20 cellular contexts compared by ENCODE assay signal in the genomic region with DNA sequence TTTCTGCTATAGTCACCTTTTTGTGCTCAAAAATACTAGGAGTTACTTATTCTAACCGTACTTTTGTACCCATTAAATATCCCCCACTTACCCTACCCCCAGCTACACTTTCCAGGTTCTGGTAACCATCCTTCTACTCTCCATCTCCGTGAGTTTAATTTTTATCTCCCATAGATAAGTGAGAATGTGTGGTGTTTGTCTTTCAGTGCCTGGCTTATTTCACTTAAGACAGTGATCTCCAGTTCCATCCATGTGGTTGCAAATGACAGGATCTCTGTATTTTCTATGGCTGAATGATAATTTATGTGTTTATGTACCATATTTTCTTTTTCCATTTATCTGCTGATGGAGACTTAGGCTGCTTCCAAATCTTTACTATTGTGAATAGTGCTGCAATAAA.
"Had no signal": no experiment of that assay in that cellular context is flagged by ENCODE, and none has a peak within 500 bp of the region (broad histone marks: within the 10 kb centered on the region; RNA-seq: fewer than 3 reads in every experiment).

No MANE protein-coding gene starts in this region.

- H3K27me3 ChIP-seq: MG63 had no signal

- H3K36me3 ChIP-seq: MG63 had no signal

- H3K4me3 ChIP-seq: MG63 had no signal

- DNase-seq: IMR-90, Karpas-422, KG1, MG63, NCI-H1092 treated with DMSO at 0.1 percent for 48 hours, NCI-H1436, NCI-H187, NCI-H2029, NCI-H2081 treated with DMSO at 0.1 percent for 48 hours, NCI-H2171, NCI-H226, NCI-H446, NCI-H510A, NCI-H524 treated with DMSO at 0.1 percent for 48 hours, NCI-H69, NCI-H774, Right ventricle myocardium superior, RPMI8226, SW 1271 had no signal

- ATAC-seq: HepG2 had no signal
